8 cellular contexts compared by ENCODE assay signal in the genomic region with DNA sequence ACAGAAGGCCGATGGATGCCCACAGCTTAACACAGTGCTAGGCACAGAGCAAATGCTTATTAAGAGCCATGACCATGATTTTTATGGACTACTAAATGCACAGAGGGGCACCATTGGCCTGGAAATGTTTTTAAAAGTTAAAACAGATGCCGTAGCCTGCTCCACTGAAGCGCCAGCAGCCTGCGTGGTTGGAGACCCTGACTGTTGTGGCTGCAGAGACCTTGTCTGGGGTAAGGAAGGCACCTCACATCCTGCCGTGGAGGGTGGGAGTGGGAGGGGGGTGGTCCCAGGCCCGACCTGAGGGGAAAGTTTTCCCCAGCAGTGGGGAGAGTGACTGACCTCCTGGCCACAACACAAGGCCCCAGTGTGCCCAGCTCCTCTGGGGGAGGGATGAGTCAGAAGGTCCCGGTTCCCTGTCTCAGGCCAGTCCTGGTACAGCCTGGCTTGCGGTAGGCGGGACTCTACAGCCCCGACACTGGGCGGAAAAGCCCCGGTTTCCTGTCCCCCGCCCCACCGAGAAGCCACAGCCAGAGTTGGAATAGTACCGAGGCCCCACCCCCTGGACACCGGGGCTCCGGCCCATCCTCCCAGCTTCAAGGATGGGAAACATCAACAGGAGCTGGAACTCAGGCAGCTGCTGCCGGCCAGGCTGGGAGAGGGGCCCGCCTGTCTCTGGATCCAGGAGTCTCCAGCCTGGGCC. TPM values are rescaled to one million over a fixed set of nuclear protein-coding genes. Genes with fewer than 3 reads are reported as not detected.
DNase-seq lines count a peak whose midpoint lies in the region; ATAC-seq, FAIRE-seq and TF ChIP-seq lines count a peak whose summit lies in the region.

No MANE protein-coding gene starts in this region.

- no peak overlapping the region for H3K9ac ChIP-seq in GM12878 (ENCODE audit: control insufficient read depth, insufficient read depth, low read length)
- H3K9ac ChIP-seq in kidney (ENCODE audit: low read length in 2 of 2) = peak overlapping the region in 1 of 2 donors; percentile 26

- H3K79me2 ChIP-seq in GM12878 (ENCODE audit: control insufficient read depth, insufficient read depth, low read length) = no peaks in the 10 kb centered on the region

- no peak overlapping the region for H2AFZ ChIP-seq in GM12878 (ENCODE audit: control insufficient read depth, low read depth, low read length)

- H3K4me2 ChIP-seq in GM12878 (ENCODE audit: control insufficient read depth, insufficient read depth) = no peak overlapping the region

- no peak for DNase-seq in GM12878 (ENCODE audit: low read depth, low spot score)
- peak; percentile 92 for DNase-seq in kidney
- DNase-seq in stimulated activated naive CD8-positive, alpha-beta T cell treated with anti-CD3 and anti-CD28 coated beads, Interleukin-15, amount 100 ng/mL, for 72 hours = no peak
- no peak for DNase-seq in NK-92 (lab: John Stamatoyannopoulos, UW; ENCODE audit: unreplicated experiment)
- DNase-seq in ureter (ENCODE audit: low spot score) = no peak
- DNase-seq in NCI-H82 treated with DMSO at 0.1 percent for 48 hours (lab: John Stamatoyannopoulos, UW; ENCODE audit: unreplicated experiment) = no peak

- RAD21 ChIA-PET in GM12878 (lab: Charles Lee; ENCODE audit: unreplicated experiment) = no interaction called here

- TF ChIP-seq CTCF in GM12878 (IDR thresholded peaks at IDR 0.05 in 2 of 3, conservative IDR thresholded peaks at IDR 0.05 in 1 of 3; ENCODE audit: control insufficient read depth in 2 of 3, extremely low read depth in 1 of 3, insufficient read depth in 1 of 3, low read depth in 3 of 3, low read length in 3 of 3) (no peak), kidney (IDR thresholded peaks at IDR 0.05; ENCODE audit: borderline replicate concordance, extremely low read depth, insufficient read depth) (no peak)

- TF ChIP-seq POLR2A in GM12878 (IDR thresholded peaks at IDR 0.05; ENCODE audit: low read depth, low read length) = no peak

- CTCF ChIA-PET in GM12878 (lab: Yijun Ruan, JAX) = interaction anchor here (0.7 to 1.0 kb wide), 2 partner anchors 113 to 288 kb away, joined by 3 read pairs; no protein-coding TSS in a partner anchor

- FAIRE-seq in GM12878 (lab: Jason Lieb, UNC) = no peak
- no peak for FAIRE-seq in kidney (lab: Jason Lieb, UNC)

- SMC1A ChIA-PET in GM12878 (lab: Charles Lee; ENCODE audit: uncharacterized antibody, unreplicated experiment) = no interaction called here

- H3K4me1 ChIP-seq in GM12878 (ENCODE audit: control insufficient read depth, insufficient read depth, low read length) (no peaks in the 10 kb centered on the region; the same call in 1 of the 2 replicates), kidney (ENCODE audit: control insufficient read depth in 1 of 2, insufficient read depth in 1 of 2, low read depth in 1 of 2, low read length in 2 of 2) (peaks cover 0 to 6% of the 10 kb centered on the region in 2 donors)

- peak overlapping the region in 1 of 2 donors; percentile 34 for H3K27ac Mint-ChIP-seq in stimulated activated naive CD8-positive, alpha-beta T cell treated with anti-CD3 and anti-CD28 coated beads, Interleukin-15, amount 100 ng/mL, for 72 hours

- ATAC-seq in HG02759 (IDR thresholded peaks at IDR 0.05; ENCODE audit: unreplicated experiment) (peak; percentile 69), GM12878 (peak; percentile 76), GM18861 (IDR thresholded peaks at IDR 0.05; ENCODE audit: unreplicated experiment) (no peak)
- ATAC-seq in stimulated activated naive CD8-positive, alpha-beta T cell treated with anti-CD3 and anti-CD28 coated beads, Interleukin-15, amount 100 ng/mL, for 72 hours = peak; percentile 37

- H3K36me3 ChIP-seq in GM12878 (ENCODE audit: control insufficient read depth in 2 of 2, insufficient read depth in 2 of 2, low read length in 1 of 2) (no peaks in the 10 kb centered on the region), kidney (ENCODE audit: control insufficient read depth in 1 of 2, insufficient read depth in 2 of 2, low read length in 2 of 2) (no peaks in the 10 kb centered on the region)

- peaks cover 7 to 15% of the 10 kb centered on the region in 2 experiments for H3K27me3 ChIP-seq in GM12878 (replicated peaks in 1 of 2; ENCODE audit: control insufficient read depth in 2 of 2, insufficient read depth in 2 of 2, low read length in 1 of 2)

- intact Hi-C loops in GM12878 (cut with micrococcal nuclease; ENCODE audit: unreplicated experiment) = loop anchor here (5.0 kb wide), 1 partner anchor 114 kb away; no protein-coding TSS in a partner anchor
- intact Hi-C loops in kidney (cut with DNase I) = loop anchor here (10.0 kb wide), 1 partner anchor 284 kb away; no protein-coding TSS in a partner anchor

- POLR2A ChIA-PET in GM12878 (lab: Charles Lee) = no interaction called here

- in situ Hi-C loops in GM12878 (cut with MboI) = no loop called here

- 9% methylated on average over 19 of the region's 19 CpGs for WGBS in GM12878 (ENCODE audit: insufficient coverage, insufficient replicate concordance, low lambda C conversion rate, missing lambda C conversion rate)

- no peak overlapping the region for H3K4me3 Mint-ChIP-seq in stimulated activated naive CD8-positive, alpha-beta T cell treated with anti-CD3 and anti-CD28 coated beads, Interleukin-15, amount 100 ng/mL, for 72 hours

- H3K27me3 Mint-ChIP-seq in stimulated activated naive CD8-positive, alpha-beta T cell treated with anti-CD3 and anti-CD28 coated beads, Interleukin-15, amount 100 ng/mL, for 72 hours = peaks cover 84% of the 10 kb centered on the region

- no peaks in the 10 kb centered on the region; the same call in 1 of the 2 replicates for H4K20me1 ChIP-seq in GM12878 (ENCODE audit: control insufficient read depth, insufficient read depth)

- TF ChIP-seq RAD21 in GM12878 (IDR thresholded peaks at IDR 0.05; ENCODE audit: insufficient read depth, low read depth, low read length) = no peak

- H3K9me3 ChIP-seq in GM12878 (replicated peaks; ENCODE audit: control insufficient read depth, insufficient read depth, low read length) = no peaks in the 10 kb centered on the region
- no peaks in the 10 kb centered on the region for H3K9me3 ChIP-seq in kidney (ENCODE audit: control insufficient read depth in 1 of 2, low read length in 2 of 2)

- H3K9me3 Mint-ChIP-seq in stimulated activated naive CD8-positive, alpha-beta T cell treated with anti-CD3 and anti-CD28 coated beads, Interleukin-15, amount 100 ng/mL, for 72 hours = no peaks in the 10 kb centered on the region

- peaks cover 41% of the 10 kb centered on the region for H3K4me1 Mint-ChIP-seq in stimulated activated naive CD8-positive, alpha-beta T cell treated with anti-CD3 and anti-CD28 coated beads, Interleukin-15, amount 100 ng/mL, for 72 hours

- H3K27ac ChIP-seq in GM12878 (ENCODE audit: control insufficient read depth, insufficient read depth) (no peak overlapping the region), kidney (ENCODE audit: low read depth in 2 of 2, low read length in 2 of 2) (peak overlapping the region in 1 of 2 donors; percentile 23)

- H3K4me3 ChIP-seq in GM12878 (no peak overlapping the region), kidney (ENCODE audit: low read length in 2 of 2) (no peak overlapping the region)

- no TSS peak for BruUV-seq in GM12878 (replicated peaks; lab: Mats Ljungman, UMichigan)

- TF ChIP-seq EP300 in GM12878 (IDR thresholded peaks at IDR 0.05; ENCODE audit: borderline replicate concordance in 1 of 2, control insufficient read depth in 1 of 2, low read depth in 2 of 2, low read length in 2 of 2) = no peak

TF ChIP-seq in GM12878, 131 proteins besides CTCF, POLR2A, EP300 and RAD21:
- TF ChIP-seq MXI1 (IDR thresholded peaks at IDR 0.05; ENCODE audit: low read depth, low read length) = no peak

RNA-seq across cellular contexts. Expression of gene CHST1, which starts 7.0 kb away (rescaled TPM):
- not detected in 2 replicates for total RNA-seq in GM12878 (2013; cell fraction: nucleolus; rRNA removed)
- total RNA-seq in GM12878 (2014; rRNA removed) = not detected in 2 replicates
- total RNA-seq in GM12878 (2014; rRNA removed; fragmentation: Illumina TruSeq; extraction: Trizol) = not detected in 2 replicates
- total RNA-seq in GM12878 (2021) = not detected in 2 replicates
- not detected for polyA plus RNA-seq in GM12878 (2011; ENCODE audit: low read depth)
- not detected in 2 replicates for polyA plus RNA-seq in GM12878 (2011; rRNA removed)
- 0.03 TPM in 1 of 2 replicates, not detected in the other for polyA plus RNA-seq in GM12878 (2011; cell fraction: cytosol; rRNA removed)
- polyA plus RNA-seq in GM12878 (2011; cell fraction: nucleus; rRNA removed) = 0.06 and 0.07 TPM in 2 replicates
- not detected in 2 replicates for polyA plus RNA-seq in GM12878 (2012)
- not detected in 2 replicates for polyA plus RNA-seq in GM12878 (2014; fragmentation: Illumina TruSeq; extraction: Trizol)
- polyA plus RNA-seq in GM12878 (2014; fragmentation: Nextera tagmentation; extraction: Ambion mirVana) = not detected
- polyA plus RNA-seq in GM12878 (2014; rRNA removed) = not detected in 2 replicates
- polyA plus RNA-seq in GM12878 (2016; fragmentation: Nextera tagmentation; extraction: Ambion mirVana) = not detected
- polyA minus RNA-seq in GM12878 (2011; rRNA and poly(A)+ RNA removed) = not detected in 2 replicates
- polyA minus RNA-seq in GM12878 (2011; cell fraction: cytosol; rRNA and poly(A)+ RNA removed) = not detected in 2 replicates
- polyA minus RNA-seq in GM12878 (2011; cell fraction: nucleus; rRNA and poly(A)+ RNA removed) = not detected in 2 replicates
- 2.8 TPM for total RNA-seq in kidney
- polyA plus RNA-seq in kidney (ENCODE audit: insufficient read depth, low read depth, low replicate concordance) = 2.9 TPM
- total RNA-seq in ureter = 0.81 TPM
